Comparison of ENCODE assay signal across 10 cellular contexts in the genomic region with DNA sequence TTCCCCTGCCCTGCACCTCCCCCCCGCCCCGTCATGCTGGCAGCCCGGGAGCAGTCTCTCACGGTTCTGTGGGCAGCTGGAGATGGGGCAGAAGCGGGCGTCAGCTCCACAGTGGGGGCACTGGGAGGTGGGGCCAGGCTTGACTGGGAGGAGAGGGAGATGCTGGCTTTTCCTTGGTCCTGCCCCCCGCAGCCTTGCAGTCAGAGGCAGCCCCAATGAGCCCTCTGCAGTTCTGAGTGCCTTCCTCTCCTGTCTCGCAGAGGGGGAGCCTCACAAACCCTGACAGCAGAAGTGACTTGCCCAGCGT. TPM values are rescaled to one million over a fixed set of nuclear protein-coding genes. Genes with fewer than 3 reads are reported as not detected.
DNase-seq lines count a peak whose midpoint lies in the region; ATAC-seq and TF ChIP-seq lines count a peak whose summit lies in the region.
"Had no signal": no experiment of that assay in that cellular context is flagged by ENCODE, and none has a peak within 500 bp of the region (broad histone marks: within the 10 kb centered on the region; RNA-seq: fewer than 3 reads in every experiment).

No MANE protein-coding gene starts in this region.

- H3K4me3 ChIP-seq in GM23338 (no peak overlapping the region), breast epithelium (peak overlapping the region in 1 of 3 donors; percentile 5), skeletal muscle satellite cell (ENCODE audit: low read length) (peak overlapping the region; percentile 48)

- peaks cover 16% of the 10 kb centered on the region for H3K27me3 Mint-ChIP-seq in GM23338 (ENCODE audit: insufficient read depth, low read depth, poor library complexity)

- H3K4me2 ChIP-seq in GM23338: no peak overlapping the region
- H3K4me2 ChIP-seq in skeletal muscle satellite cell (ENCODE audit: low read length): peak overlapping the region; percentile 61

- peak overlapping the region; percentile 36; the same call in 1 of the 2 replicates for H3K27ac Mint-ChIP-seq in GM23338
- H3K27ac Mint-ChIP-seq: CD4-positive, alpha-beta T cell had no signal

- no peaks in the 10 kb centered on the region; the same call in 1 of the 2 replicates for H4K20me1 ChIP-seq in GM23338 (replicated peaks; ENCODE audit: insufficient read depth)

- peaks cover 12% of the 10 kb centered on the region for H3F3A ChIP-seq in GM23338 (replicated peaks; ENCODE audit: low read depth)

- TF ChIP-seq POLR2A in breast epithelium (IDR thresholded peaks at IDR 0.05): no peak

- no peak for ATAC-seq in GM23338
- no peak for ATAC-seq in GM18907 (IDR thresholded peaks at IDR 0.05; ENCODE audit: unreplicated experiment)

- peaks cover 86% of the 10 kb centered on the region for H3K4me1 Mint-ChIP-seq in GM23338

- 0 out of 3 replicates have a peak, but pooled peaks cover 2% of the 10 kb centered on the region for H3K36me3 Mint-ChIP-seq in GM23338 (ENCODE audit: low read depth)

- H3K9me3 Mint-ChIP-seq in GM23338: no peaks in the 10 kb centered on the region
- H3K9me3 Mint-ChIP-seq: CD4-positive, alpha-beta T cell had no signal

- peaks cover 100% of the 10 kb centered on the region for H3K79me2 ChIP-seq in GM23338 (replicated peaks; ENCODE audit: insufficient read depth)

- H3K27ac ChIP-seq in GM23338 (ENCODE audit: low read depth): peak overlapping the region; percentile 63; the same call in 1 of the 2 replicates
- H3K27ac ChIP-seq in breast epithelium: peak overlapping the region; percentile 78 to 79
- H3K27ac ChIP-seq in layer of hippocampus (ENCODE audit: low read depth, low read length): peak overlapping the region; percentile 89

- peak overlapping the region; percentile 62 for H3K9ac ChIP-seq in skeletal muscle satellite cell (ENCODE audit: low read depth, low read length)

- DNase-seq in GM23338 (ENCODE audit: low spot score) (no peak), breast epithelium (ENCODE audit: low spot score in 2 of 2) (no peak), GM13976 (ENCODE audit: low spot score) (no peak), SW 1271 (lab: John Stamatoyannopoulos, UW) (no peak)
- DNase-seq in activated T-cell treated with anti-CD3 and anti-CD28 coated beads, Interleukin-2, amount 50 U/mL, for 48 hours: no peak
- DNase-seq: CD4-positive, alpha-beta T cell had no signal

- H3K4me1 ChIP-seq in GM23338 (ENCODE audit: insufficient read depth) (peaks cover 72% of the 10 kb centered on the region), breast epithelium (peaks cover 8 to 36% of the 10 kb centered on the region in 2 donors), skeletal muscle satellite cell (ENCODE audit: control insufficient read depth, insufficient read depth, low read length) (peaks cover 45% of the 10 kb centered on the region)

- H3K9me3 ChIP-seq in breast epithelium: no peaks in the 10 kb centered on the region
- H3K9me3 ChIP-seq in skeletal muscle satellite cell (replicated peaks; ENCODE audit: low read length): no peaks in the 10 kb centered on the region

- intact Hi-C loops in breast epithelium (cut with DNase I; ENCODE audit: low total_unique reads): no loop called here

- H3K4me3 Mint-ChIP-seq in GM23338: no peak overlapping the region
- H3K4me3 Mint-ChIP-seq: CD4-positive, alpha-beta T cell had no signal

- H3K27me3 ChIP-seq in GM23338 (ENCODE audit: insufficient read depth): no peaks in the 10 kb centered on the region
- H3K27me3 ChIP-seq in breast epithelium: no peaks in the 10 kb centered on the region
- H3K27me3 ChIP-seq in layer of hippocampus (ENCODE audit: control insufficient read depth, insufficient read depth, low read length): no peaks in the 10 kb centered on the region
- H3K27me3 ChIP-seq in skeletal muscle satellite cell (ENCODE audit: control insufficient read depth, insufficient read depth, low read length): no peaks in the 10 kb centered on the region

- TF ChIP-seq CTCF in GM23338 (conservative IDR thresholded peaks at IDR 0.05; ENCODE audit: low read depth in 2 of 2): no peak
- no peak for TF ChIP-seq CTCF in breast epithelium (IDR thresholded peaks at IDR 0.05)
- TF ChIP-seq CTCF in GM13976 (IDR thresholded peaks at IDR 0.05; ENCODE audit: borderline replicate concordance, control extremely low read depth, extremely low read depth, insufficient read depth, missing control alignments): no peak

- in situ Hi-C loops in GM13976 (cut with MboI; ENCODE audit: low sequenced_read_pairs, unreplicated experiment): no loop called here

- no peak overlapping the region for H2AFZ ChIP-seq in GM23338

- H3K9me2 ChIP-seq in GM23338 (ENCODE audit: insufficient read depth): no peaks in the 10 kb centered on the region

- no peaks in the 10 kb centered on the region for H3K36me3 ChIP-seq in GM23338 (ENCODE audit: insufficient read depth)
- H3K36me3 ChIP-seq in breast epithelium: no peaks in the 10 kb centered on the region
- no peaks in the 10 kb centered on the region for H3K36me3 ChIP-seq in skeletal muscle satellite cell (ENCODE audit: insufficient read depth, low read length)

TF ChIP-seq in GM23338, 12 proteins besides CTCF, POLR2A, EP300 and RAD21:
- TF ChIP-seq JUNB (IDR thresholded peaks at IDR 0.05; ENCODE audit: unreplicated experiment): no peak
- TF ChIP-seq EZH2phosphoT487 (IDR thresholded peaks at IDR 0.05; ENCODE audit: unreplicated experiment): no peak
- no peak for TF ChIP-seq CREB1 (CRISPR knock-in tag; IDR thresholded peaks at IDR 0.05; ENCODE audit: low read depth)
- TF ChIP-seq, protein P1, sequence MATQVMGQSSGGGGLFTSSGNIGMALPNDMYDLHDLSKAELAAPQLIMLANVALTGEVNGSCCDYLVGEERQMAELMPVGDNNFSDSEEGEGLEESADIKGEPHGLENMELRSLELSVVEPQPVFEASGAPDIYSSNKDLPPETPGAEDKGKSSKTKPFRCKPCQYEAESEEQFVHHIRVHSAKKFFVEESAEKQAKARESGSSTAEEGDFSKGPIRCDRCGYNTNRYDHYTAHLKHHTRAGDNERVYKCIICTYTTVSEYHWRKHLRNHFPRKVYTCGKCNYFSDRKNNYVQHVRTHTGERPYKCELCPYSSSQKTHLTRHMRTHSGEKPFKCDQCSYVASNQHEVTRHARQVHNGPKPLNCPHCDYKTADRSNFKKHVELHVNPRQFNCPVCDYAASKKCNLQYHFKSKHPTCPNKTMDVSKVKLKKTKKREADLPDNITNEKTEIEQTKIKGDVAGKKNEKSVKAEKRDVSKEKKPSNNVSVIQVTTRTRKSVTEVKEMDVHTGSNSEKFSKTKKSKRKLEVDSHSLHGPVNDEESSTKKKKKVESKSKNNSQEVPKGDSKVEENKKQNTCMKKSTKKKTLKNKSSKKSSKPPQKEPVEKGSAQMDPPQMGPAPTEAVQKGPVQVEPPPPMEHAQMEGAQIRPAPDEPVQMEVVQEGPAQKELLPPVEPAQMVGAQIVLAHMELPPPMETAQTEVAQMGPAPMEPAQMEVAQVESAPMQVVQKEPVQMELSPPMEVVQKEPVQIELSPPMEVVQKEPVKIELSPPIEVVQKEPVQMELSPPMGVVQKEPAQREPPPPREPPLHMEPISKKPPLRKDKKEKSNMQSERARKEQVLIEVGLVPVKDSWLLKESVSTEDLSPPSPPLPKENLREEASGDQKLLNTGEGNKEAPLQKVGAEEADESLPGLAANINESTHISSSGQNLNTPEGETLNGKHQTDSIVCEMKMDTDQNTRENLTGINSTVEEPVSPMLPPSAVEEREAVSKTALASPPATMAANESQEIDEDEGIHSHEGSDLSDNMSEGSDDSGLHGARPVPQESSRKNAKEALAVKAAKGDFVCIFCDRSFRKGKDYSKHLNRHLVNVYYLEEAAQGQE (IDR thresholded peaks at IDR 0.05; ENCODE audit: unreplicated experiment): no peak
- no peak for TF ChIP-seq ZNF114 (CRISPR knock-in tag; IDR thresholded peaks at IDR 0.05)
- no peak for TF ChIP-seq EZH2 (IDR thresholded peaks at IDR 0.05; ENCODE audit: low read depth, unreplicated experiment)
- TF ChIP-seq NANOG (IDR thresholded peaks at IDR 0.05; ENCODE audit: borderline replicate concordance): no peak

RNA-seq across cellular contexts. Expression of gene ARHGEF10L, which starts 21.7 kb away (rescaled TPM):
- total RNA-seq in GM23338 (2014; rRNA removed; shearing (Covaris generic)): 37.9 and 46.8 TPM in 2 replicates
- polyA plus RNA-seq in GM23338 (2016; fragmentation: Nextera tagmentation; extraction: Ambion mirVana): 12.1 and 13.4 TPM in 2 replicates
- 10 to 100 TPM; 36.7 to 51.4 (median 49.8) TPM for total RNA-seq in breast epithelium
- total RNA-seq in skeletal muscle satellite cell (2012; rRNA removed): 11.9 and 14.4 TPM in 2 replicates
- total RNA-seq: activated CD8-positive, alpha-beta memory T cell treated with anti-CD3 and anti-CD28 coated beads for 36 hours had no signal
